Comparison of ENCODE assay signal across 21 cellular contexts in the genomic region with DNA sequence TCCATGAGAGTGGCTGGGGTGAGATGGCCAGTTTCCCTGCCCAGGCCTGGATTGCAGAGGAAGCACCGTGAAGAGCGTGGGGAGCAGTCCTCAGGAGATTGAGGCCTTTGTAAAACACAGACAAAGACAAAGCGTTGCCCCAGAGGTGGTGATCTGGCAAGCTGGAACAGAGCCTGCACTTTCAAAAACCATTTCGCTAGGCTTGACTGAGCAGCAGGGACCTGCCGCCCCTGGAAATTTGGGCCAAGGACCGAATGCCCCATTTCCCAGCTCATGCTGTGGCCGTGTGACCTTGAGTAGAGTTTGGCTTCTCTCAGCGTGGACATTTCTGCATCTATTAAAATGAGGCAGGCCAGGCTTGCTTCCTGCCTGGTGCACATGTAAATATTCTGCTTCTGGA.
"Had no signal": no experiment of that assay in that cellular context is flagged by ENCODE, and none has a peak within 500 bp of the region (broad histone marks: within the 10 kb centered on the region; RNA-seq: fewer than 3 reads in every experiment).

No MANE protein-coding gene starts in this region.

- H3K4me3 ChIP-seq: colonic mucosa, hepatocyte, lung, psoas muscle, right atrium auricular region, sigmoid colon, skin epidermis, testis, transverse colon had no signal

- H3K4me1 ChIP-seq: colonic mucosa, psoas muscle, testis, transverse colon had no signal

- H2AFZ ChIP-seq: hepatocyte had no signal

- DNase-seq: colonic mucosa; effector CD4-positive, alpha-beta T cell; endodermal cell; erythroblast; foreskin keratinocyte; left colon; left ventricle myocardium superior; mesenchymal stem cell; naive thymus-derived CD4-positive, alpha-beta T cell; psoas muscle; sigmoid colon; stimulated activated CD4-positive, alpha-beta T cell treated with anti-CD3 and anti-CD28 coated beads, Interleukin-2, amount 100 ng/mL, for 24 hours; stimulated activated CD4-positive, alpha-beta T cell treated with anti-CD3 and anti-CD28 coated beads, Interleukin-4, amount 100 ng/mL, for 4 hours; stimulated activated naive B cell treated with anti-CD40 and anti-IgM and Interleukin-4, amounts not matched to agents 10 μg/mL and 1 μg/mL and 100 μg/mL, for 72 hours; stimulated activated naive CD8-positive, alpha-beta T cell treated with anti-CD3 and anti-CD28 coated beads, Interleukin-15, amount 100 ng/mL, for 72 hours; testis; transverse colon had no signal

- H3K27ac ChIP-seq: colonic mucosa, foreskin keratinocyte, hepatocyte, psoas muscle, right atrium auricular region, skin epidermis, testis had no signal

- H3K4me2 ChIP-seq: hepatocyte had no signal

- H3K27me3 ChIP-seq: colonic mucosa, foreskin keratinocyte, hepatocyte, right atrium auricular region, sigmoid colon, testis, transverse colon had no signal

- H3K79me2 ChIP-seq: hepatocyte had no signal

- H3K9me3 ChIP-seq: colonic mucosa, psoas muscle, right atrium auricular region, sigmoid colon, testis, transverse colon had no signal

- H3K36me3 ChIP-seq: colonic mucosa, right atrium auricular region, sigmoid colon, transverse colon had no signal
